ENCODE assay signal across 23 cellular contexts in genomic region chr5:142861011-142861410, GRCh38.
A peak's percentile ranks its signal among the peaks of the same experiment; 100 is the strongest.
DNase-seq lines count a peak whose midpoint lies in the region; ATAC-seq and TF ChIP-seq lines count a peak whose summit lies in the region.
"Had no signal": no experiment of that assay in that cellular context is flagged by ENCODE, and none has a peak within 500 bp of the region (broad histone marks: within the 10 kb centered on the region; RNA-seq: fewer than 3 reads in every experiment).

No MANE protein-coding gene starts in this region.

- ATAC-seq in gastroesophageal sphincter (no peak), HG03439 (IDR thresholded peaks at IDR 0.05; ENCODE audit: unreplicated experiment) (no peak), GM19452 (IDR thresholded peaks at IDR 0.05; ENCODE audit: unreplicated experiment) (no peak), sciatic nerve (no peak)
- ATAC-seq: activated naive CD8-positive, alpha-beta T cell treated with anti-CD3 and anti-CD28 coated beads, Interleukin-2, amount 50 U/mL, for 24 hours; T-helper 17 cell had no signal

- H3K27ac ChIP-seq in gastroesophageal sphincter: peak overlapping the region in 3 of 4 donors; percentile 49 to 79 (median 73)
- H3K27ac ChIP-seq: brain microvascular endothelial cell, SJSA1, thyroid gland had no signal

- intact Hi-C loops in sciatic nerve (cut with DNase I): loop anchor here (5.0 kb wide), 1 partner anchor 729 kb away; no protein-coding TSS in a partner anchor

- no peaks in the 10 kb centered on the region for H3K27me3 ChIP-seq in gastroesophageal sphincter
- H3K27me3 ChIP-seq: brain microvascular endothelial cell, SJSA1, thyroid gland had no signal

- 46 to 67% methylated on average over 3 to 7 of the region's 7 CpGs for WGBS in gastroesophageal sphincter (ENCODE audit: low coverage in 1 of 2), 2 donors

- TF ChIP-seq CTCF in gastroesophageal sphincter (IDR thresholded peaks at IDR 0.05): no peak

- H3K4me3 ChIP-seq in gastroesophageal sphincter: no peak overlapping the region
- H3K4me3 ChIP-seq: SJSA1, thyroid gland had no signal

- no peak for TF ChIP-seq EP300 in gastroesophageal sphincter (IDR thresholded peaks at IDR 0.05)

- in situ Hi-C loops in Caki2 (cut with HindIII; ENCODE audit: low pct_unique_long_range_greater_than_20kb, low sequenced_read_pairs): no loop called here

- DNase-seq in Caki2 (ENCODE audit: low read depth): peak; percentile 25
- DNase-seq in SW480 (ENCODE audit: low spot score): peak; percentile 79
- DNase-seq in renal cortical epithelial cell (ENCODE audit: low read depth): peak; percentile 62
- DNase-seq in anterior cingulate cortex (lab: John Stamatoyannopoulos, UW): no peak
- DNase-seq in sciatic nerve (ENCODE audit: low spot score): no peak
- DNase-seq: activated CD8-positive, alpha-beta memory T cell treated with anti-CD3 and anti-CD28 coated beads, Interleukin-2, amount 50 U/mL, for 48 hours; activated effector memory CD4-positive, alpha-beta T cell treated with anti-CD3 and anti-CD28 coated beads, Interleukin-2, amount 50 U/mL, for 16 hours; activated naive CD8-positive, alpha-beta T cell treated with anti-CD3 and anti-CD28 coated beads, Interleukin-2, amount 50 U/mL, for 24 hours; brain microvascular endothelial cell; CD8-positive, alpha-beta memory T cell; erythroblast; GOT3; KBM-7; NCI-H1694; NCI-H748 treated with DMSO at 0.1 percent for 48 hours; stimulated activated CD4-positive, alpha-beta T cell treated with anti-CD3 and anti-CD28 coated beads, Interleukin-1b, Interleukin-23, amount 100 ng/mL, for 48 hours; stimulated activated naive CD4-positive, alpha-beta T cell; T-helper 17 cell; thyroid gland had no signal

- TF ChIP-seq POLR2A in gastroesophageal sphincter (IDR thresholded peaks at IDR 0.05): no peak

- H3K36me3 ChIP-seq in gastroesophageal sphincter: no peaks in the 10 kb centered on the region
- H3K36me3 ChIP-seq: brain microvascular endothelial cell, SJSA1, thyroid gland had no signal

- peaks cover 14 to 82% (median 28%) of the 10 kb centered on the region in 3 donors for H3K4me1 ChIP-seq in gastroesophageal sphincter

- no peaks in the 10 kb centered on the region for H3K9me3 ChIP-seq in gastroesophageal sphincter
- H3K9me3 ChIP-seq: SJSA1, thyroid gland had no signal

Comparison
In these comparisons a context has a peak if more than half of its experiments do, and no peak if none do; other contexts are left out.
1. DNase-seq: peak in Caki2 (single experiment), SW480 (single experiment) and renal cortical epithelial cell (single experiment); none in anterior cingulate cortex (0 of 58) and sciatic nerve (single experiment).